In genomic region chr5:158819840-158820620, GRCh38 we compare ENCODE assay signal across 8 cellular contexts.
DNase-seq lines count a peak whose midpoint lies in the region; ATAC-seq and TF ChIP-seq lines count a peak whose summit lies in the region.

No MANE protein-coding gene starts in this region.

- H3K4me1 ChIP-seq in hepatocyte (ENCODE audit: insufficient read depth) (no peaks in the 10 kb centered on the region), stomach (no peaks in the 10 kb centered on the region)

- no peak overlapping the region for H2AFZ ChIP-seq in hepatocyte

- no peaks in the 10 kb centered on the region for H3K9me3 Mint-ChIP-seq in natural killer cell treated with Interleukin-12 subunit alpha and Interleukin-12 subunit beta and Interleukin-15 and Interleukin-18, amount 100 ng/mL, for 72 hours
- H3K9me3 Mint-ChIP-seq in natural killer cell = peaks cover 0 to 5% of the 10 kb centered on the region in 2 donors
- peaks cover 19% of the 10 kb centered on the region for H3K9me3 Mint-ChIP-seq in activated T-helper 2 cell treated with anti-CD3 and anti-CD28 coated beads, Interferon-gamma antibody, Interleukin-2, Interleukin-4, amounts not matched to agents 10 μg/mL and 5 μg/mL and 100 μg/mL, durations not matched to agents 14 hours and 24 hours and 36 hours

- H3K4me3 Mint-ChIP-seq in natural killer cell treated with Interleukin-12 subunit alpha and Interleukin-12 subunit beta and Interleukin-15 and Interleukin-18, amount 100 ng/mL, for 72 hours = no peak overlapping the region
- H3K4me3 Mint-ChIP-seq in natural killer cell = no peak overlapping the region
- H3K4me3 Mint-ChIP-seq in activated T-helper 2 cell treated with anti-CD3 and anti-CD28 coated beads, Interferon-gamma antibody, Interleukin-2, Interleukin-4, amounts not matched to agents 10 μg/mL and 5 μg/mL and 100 μg/mL, durations not matched to agents 14 hours and 24 hours and 36 hours (ENCODE audit: low read depth) = no peak overlapping the region

- H3K27me3 Mint-ChIP-seq in natural killer cell treated with Interleukin-12 subunit alpha and Interleukin-12 subunit beta and Interleukin-15 and Interleukin-18, amount 100 ng/mL, for 72 hours = peaks cover 15 to 32% of the 10 kb centered on the region in 2 donors
- H3K27me3 Mint-ChIP-seq in natural killer cell (ENCODE audit: low read depth in 2 of 2) = peaks cover 15 to 35% of the 10 kb centered on the region in 2 donors
- no peaks in the 10 kb centered on the region for H3K27me3 Mint-ChIP-seq in activated T-helper 2 cell treated with anti-CD3 and anti-CD28 coated beads, Interferon-gamma antibody, Interleukin-2, Interleukin-4, amounts not matched to agents 10 μg/mL and 5 μg/mL and 100 μg/mL, durations not matched to agents 14 hours and 24 hours and 36 hours (ENCODE audit: low read depth)

- H3K27ac Mint-ChIP-seq in natural killer cell treated with Interleukin-12 subunit alpha and Interleukin-12 subunit beta and Interleukin-15 and Interleukin-18, amount 100 ng/mL, for 72 hours = no peak overlapping the region
- H3K27ac Mint-ChIP-seq in natural killer cell = no peak overlapping the region
- peak overlapping the region; percentile 18 for H3K27ac Mint-ChIP-seq in activated T-helper 2 cell treated with anti-CD3 and anti-CD28 coated beads, Interferon-gamma antibody, Interleukin-2, Interleukin-4, amounts not matched to agents 10 μg/mL and 5 μg/mL and 100 μg/mL, durations not matched to agents 14 hours and 24 hours and 36 hours

- ATAC-seq in natural killer cell treated with Interleukin-12 subunit alpha and Interleukin-12 subunit beta and Interleukin-15 and Interleukin-18, amount 100 ng/mL, for 72 hours = peak; percentile 60 to 75
- ATAC-seq in natural killer cell = no peak
- peak; percentile 77 for ATAC-seq in HG03066 (IDR thresholded peaks at IDR 0.05; ENCODE audit: low read depth, unreplicated experiment)

- intact Hi-C loops in natural killer cell (cut with micrococcal nuclease) = no loop called here
- intact Hi-C loops in activated T-helper 2 cell treated with anti-CD3 and anti-CD28 coated beads, Interferon-gamma antibody, Interleukin-2, Interleukin-4, amounts not matched to agents 10 μg/mL and 5 μg/mL and 100 μg/mL, durations not matched to agents 14 hours and 24 hours and 36 hours (cut with micrococcal nuclease) = loop anchor here (1.0 to 5.0 kb wide), 7 partner anchors 37 to 638 kb away; partner anchors contain the start of genes EBF1 and UBLCP1
- intact Hi-C loops in stomach (cut with DNase I; ENCODE audit: low total_unique reads) = no loop called here

- no peak for TF ChIP-seq POLR2A in stomach (IDR thresholded peaks at IDR 0.05)

- H3K27ac ChIP-seq in hepatocyte = no peak overlapping the region
- no peak overlapping the region for H3K27ac ChIP-seq in stomach

- H3K79me2 ChIP-seq in hepatocyte = no peaks in the 10 kb centered on the region

- H3K4me3 ChIP-seq in hepatocyte (no peak overlapping the region), stomach (no peak overlapping the region)

- no peaks in the 10 kb centered on the region for H3K4me1 Mint-ChIP-seq in natural killer cell treated with Interleukin-12 subunit alpha and Interleukin-12 subunit beta and Interleukin-15 and Interleukin-18, amount 100 ng/mL, for 72 hours (ENCODE audit: low read depth in 2 of 2)
- no peaks in the 10 kb centered on the region for H3K4me1 Mint-ChIP-seq in natural killer cell
- H3K4me1 Mint-ChIP-seq in activated T-helper 2 cell treated with anti-CD3 and anti-CD28 coated beads, Interferon-gamma antibody, Interleukin-2, Interleukin-4, amounts not matched to agents 10 μg/mL and 5 μg/mL and 100 μg/mL, durations not matched to agents 14 hours and 24 hours and 36 hours (ENCODE audit: low read depth) = peaks cover 39% of the 10 kb centered on the region

- H3K27me3 ChIP-seq in hepatocyte (no peaks in the 10 kb centered on the region), stomach (no peaks in the 10 kb centered on the region)

- no peaks in the 10 kb centered on the region for H3K9me2 ChIP-seq in hepatocyte (replicated peaks; ENCODE audit: insufficient read depth)

- TF ChIP-seq CTCF in natural killer cell (IDR thresholded peaks at IDR 0.05) (no peak), hepatocyte (IDR thresholded peaks at IDR 0.05; ENCODE audit: poor library complexity) (no peak), stomach (IDR thresholded peaks at IDR 0.05) (no peak)

- no peaks in the 10 kb centered on the region for H3K36me3 ChIP-seq in hepatocyte (replicated peaks; ENCODE audit: insufficient read depth, low read depth)
- no peaks in the 10 kb centered on the region for H3K36me3 ChIP-seq in stomach

- H3K4me2 ChIP-seq in hepatocyte = no peak overlapping the region

- WGBS in hepatocyte (ENCODE audit: low lambda C conversion rate, missing lambda C conversion rate) = 94% methylated on average over 10 of the region's 10 CpGs
- 83 to 90% (median 85%) methylated on average over 10 of the region's 10 CpGs for WGBS in stomach, 5 donors

- no peaks in the 10 kb centered on the region for H3K36me3 Mint-ChIP-seq in natural killer cell treated with Interleukin-12 subunit alpha and Interleukin-12 subunit beta and Interleukin-15 and Interleukin-18, amount 100 ng/mL, for 72 hours
- peaks cover 10% of the 10 kb centered on the region for H3K36me3 Mint-ChIP-seq in natural killer cell
- H3K36me3 Mint-ChIP-seq in activated T-helper 2 cell treated with anti-CD3 and anti-CD28 coated beads, Interferon-gamma antibody, Interleukin-2, Interleukin-4, amounts not matched to agents 10 μg/mL and 5 μg/mL and 100 μg/mL, durations not matched to agents 14 hours and 24 hours and 36 hours (ENCODE audit: low read depth) = peaks cover 3% of the 10 kb centered on the region

- no peaks in the 10 kb centered on the region for H4K20me1 ChIP-seq in hepatocyte (ENCODE audit: insufficient read depth, poor library complexity, severe bottlenecking)

- H3K9me3 ChIP-seq in hepatocyte (ENCODE audit: low read depth) = no peaks in the 10 kb centered on the region
- peaks cover 0 to 5% (median 0%) of the 10 kb centered on the region in 4 donors for H3K9me3 ChIP-seq in stomach

- TF ChIP-seq EP300 in stomach (IDR thresholded peaks at IDR 0.05) = no peak

- no peak for DNase-seq in natural killer cell treated with Interleukin-12 subunit alpha and Interleukin-12 subunit beta and Interleukin-15 and Interleukin-18, amount 100 ng/mL, for 72 hours (ENCODE audit: low spot score)
- DNase-seq in natural killer cell (no peak), stromal cell of bone marrow (ENCODE audit: low read depth) (peak; percentile 76), HUDEP-2 (lab: John Stamatoyannopoulos, UW; ENCODE audit: unreplicated experiment in 76 of 76) (no peak), hepatocyte (ENCODE audit: low spot score) (no peak), stomach (no peak)
- DNase-seq in activated T-helper 2 cell treated with anti-CD3 and anti-CD28 coated beads, Interferon-gamma antibody, Interleukin-2, Interleukin-4, amounts not matched to agents 10 μg/mL and 5 μg/mL and 100 μg/mL, durations not matched to agents 14 hours and 24 hours and 36 hours (ENCODE audit: low spot score) = no peak

Comparison
In these comparisons a context has a peak if more than half of its experiments do, and no peak if none do; other contexts are left out.
1. ATAC-seq: peak in natural killer cell treated with Interleukin-12 subunit alpha and Interleukin-12 subunit beta and Interleukin-15 and Interleukin-18, amount 100 ng/mL, for 72 hours (2 of 2) and HG03066 (single experiment); none in natural killer cell (0 of 3).